In the genomic region with DNA sequence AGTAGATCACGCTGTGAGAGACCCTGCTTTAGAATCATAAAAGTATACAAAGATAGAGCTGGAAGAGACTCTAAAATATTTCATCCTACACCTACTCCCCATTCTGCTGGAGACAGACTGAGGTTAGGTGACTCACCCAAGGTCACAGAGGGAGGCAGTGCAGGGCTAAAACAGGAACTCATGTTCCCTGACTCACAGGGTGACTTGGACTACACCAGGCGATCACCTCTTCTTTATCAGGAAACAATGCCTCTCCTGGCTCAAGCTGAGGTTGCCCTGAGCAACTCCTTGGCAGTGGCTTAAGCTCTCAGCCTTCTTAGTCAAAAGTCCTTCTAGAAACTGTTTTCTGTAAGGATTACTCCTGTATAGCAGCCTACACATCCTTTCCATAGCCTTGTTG, we compare ENCODE assay signal across 8 cellular contexts. TPM values are rescaled to one million over a fixed set of nuclear protein-coding genes. Genes with fewer than 3 reads are reported as not detected.
DNase-seq lines count a peak whose midpoint lies in the region; ATAC-seq and TF ChIP-seq lines count a peak whose summit lies in the region.
"Had no signal": no experiment of that assay in that cellular context is flagged by ENCODE, and none has a peak within 500 bp of the region (broad histone marks: within the 10 kb centered on the region; RNA-seq: fewer than 3 reads in every experiment).

No MANE protein-coding gene starts in this region.

- WGBS in GM23248 (ENCODE audit: low coverage in 1 of 2, low lambda C conversion rate in 2 of 2, missing lambda C conversion rate in 2 of 2), 2 experiments, result 4 to 7% methylated on average over 2 of the region's 2 CpGs
- 3 to 14% (median 10%) methylated on average over 2 of the region's 2 CpGs for WGBS in ovary, 3 donors

- no peaks in the 10 kb centered on the region for H4K20me1 ChIP-seq in GM23248 (ENCODE audit: insufficient read depth)

- no peak for TF ChIP-seq CTCF in ovary (IDR thresholded peaks at IDR 0.05)

- H3K27me3 ChIP-seq in GM23248 (replicated peaks; ENCODE audit: insufficient read depth) (no peaks in the 10 kb centered on the region), ovary (no peaks in the 10 kb centered on the region)

- H3K4me1 ChIP-seq in GM23248 (ENCODE audit: insufficient read depth) (peaks cover 32% of the 10 kb centered on the region), ovary (ENCODE audit: insufficient read depth) (peaks cover 3% of the 10 kb centered on the region)

- ATAC-seq in GM21576 (IDR thresholded peaks at IDR 0.05; ENCODE audit: unreplicated experiment), result no peak
- no peak for ATAC-seq in HG03432 (IDR thresholded peaks at IDR 0.05; ENCODE audit: unreplicated experiment)

- H3K4me3 ChIP-seq in GM23248 (peak overlapping the region; percentile 13; the same call in 1 of the 2 replicates), ovary (no peak overlapping the region)

- intact Hi-C loops in ovary (cut with DNase I), result no loop called here

- H3K9me2 ChIP-seq in GM23248 (ENCODE audit: insufficient read depth), result no peaks in the 10 kb centered on the region

- peak overlapping the region; percentile 41 for H3K4me2 ChIP-seq in GM23248 (ENCODE audit: unreplicated experiment)

- H3K36me3 ChIP-seq in GM23248 (ENCODE audit: low read depth) (no peaks in the 10 kb centered on the region), ovary (no peaks in the 10 kb centered on the region)

- in situ Hi-C loops in GM23248 (cut with MboI), result no loop called here

- H3K79me2 ChIP-seq in GM23248 (ENCODE audit: insufficient read depth), result no peaks in the 10 kb centered on the region

- TF ChIP-seq EP300 in ovary (IDR thresholded peaks at IDR 0.05), result no peak

- peaks cover 35% of the 10 kb centered on the region for H3F3A ChIP-seq in GM23248 (ENCODE audit: insufficient read depth)

- peak overlapping the region; percentile 68 for H3K27ac ChIP-seq in GM23248
- H3K27ac ChIP-seq in ovary, result no peak overlapping the region

- 0 out of 2 replicates have a peak overlapping the region, but pooled peaks have one; percentile 4 for H3K9ac ChIP-seq in GM23248

- TF ChIP-seq POLR2A in ovary (IDR thresholded peaks at IDR 0.05), result no peak

- H2AFZ ChIP-seq in GM23248, result no peak overlapping the region

- H3K9me3 ChIP-seq in GM23248 (ENCODE audit: low read depth) (no peaks in the 10 kb centered on the region), ovary (no peaks in the 10 kb centered on the region)

- DNase-seq in GM23248 (peak; percentile 98), dedifferentiated amniotic fluid mesenchymal stem cell (ENCODE audit: extremely low spot score) (peak; percentile 39), ovary (peak; percentile 38 to 67 (median 57)), NCI-H524 treated with DMSO at 0.1 percent for 48 hours (lab: John Stamatoyannopoulos, UW) (no peak)
- peak; percentile 58 for DNase-seq in NK-92 treated with Interleukin-12 subunit alpha and Interleukin-12 subunit beta, amount 100 ng/mL, for 24 hours (lab: John Stamatoyannopoulos, UW)
- DNase-seq: NCI-H1417 treated with DMSO at 0.1 percent for 48 hours had no signal

RNA-seq across cellular contexts. Expression of a gene that starts 26.4 kb away (rescaled TPM):
- 2.8 and 6.8 TPM in 2 replicates for total RNA-seq in GM23248 (2014; rRNA removed; shearing (Covaris generic))
- 2.0 and 2.5 TPM in 2 replicates for polyA plus RNA-seq in GM23248 (2016; fragmentation: Nextera tagmentation; extraction: Ambion mirVana)
- 10 to 100 TPM; 10.2 to 60.7 (median 24.1) TPM for total RNA-seq in ovary
- polyA plus RNA-seq in ovary, result 10 to 100 TPM; 11.6 to 76.5 TPM
